ENCODE assay signal across 18 cellular contexts in the genomic region with DNA sequence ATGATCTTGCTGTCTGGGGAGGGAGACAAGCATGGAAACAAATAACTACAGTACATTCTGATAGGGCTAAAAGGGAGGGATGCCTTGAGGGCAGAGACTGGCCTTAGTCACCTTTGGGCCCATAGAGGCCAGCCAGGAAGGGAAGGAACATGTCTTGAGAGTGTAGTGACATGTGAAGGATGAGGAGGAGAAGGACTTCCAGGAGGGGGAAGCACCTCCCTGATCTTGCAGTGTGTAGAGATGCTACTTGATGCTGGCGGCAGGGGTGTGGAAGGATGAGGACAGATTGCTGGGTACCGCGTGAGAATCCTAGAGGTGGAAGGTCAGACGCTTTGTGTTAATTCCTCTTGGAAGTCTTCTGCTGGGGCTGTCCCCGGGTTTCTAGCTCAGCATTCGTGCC. TPM values are rescaled to one million over a fixed set of nuclear protein-coding genes. Genes with fewer than 3 reads are reported as not detected.
DNase-seq lines count a peak whose midpoint lies in the region; ATAC-seq and TF ChIP-seq lines count a peak whose summit lies in the region.
"Had no signal": no experiment of that assay in that cellular context is flagged by ENCODE, and none has a peak within 500 bp of the region (broad histone marks: within the 10 kb centered on the region; RNA-seq: fewer than 3 reads in every experiment).

No MANE protein-coding gene starts in this region.

- peaks cover 67% of the 10 kb centered on the region for H3K4me1 Mint-ChIP-seq in activated T-helper 1 cell treated with anti-CD3 and anti-CD28 coated beads, Interleukin-12 subunit alpha, Interleukin-12 subunit beta, Interleukin-2, Interleukin-4 antibody, amounts not matched to agents 30 ng/mL and 10 ng/mL and 1 ng/mL, durations not matched to agents 14 hours and 24 hours and 36 hours (ENCODE audit: low read depth)

- peak overlapping the region in 4 of 11 experiments; percentile 7 to 25 (median 12); a peak in 3 of 22 replicates for H3K9ac ChIP-seq in BLaER1 treated with 17β-estradiol and CSF1 and Interleukin-3, amounts not matched to agents 10 nM and 100 nM
- no peak overlapping the region for H3K9ac ChIP-seq in DND-41 (ENCODE audit: low read depth, low read length)
- H3K9ac ChIP-seq: SK-N-SH had no signal

- H3K27me3 Mint-ChIP-seq in activated T-helper 1 cell treated with anti-CD3 and anti-CD28 coated beads, Interleukin-12 subunit alpha, Interleukin-12 subunit beta, Interleukin-2, Interleukin-4 antibody, amounts not matched to agents 30 ng/mL and 10 ng/mL and 1 ng/mL, durations not matched to agents 14 hours and 24 hours and 36 hours (ENCODE audit: insufficient read depth) = peaks cover 2% of the 10 kb centered on the region

- DNase-seq in DND-41 (no peak), foreskin keratinocyte (no peak), NCI-H345 (lab: John Stamatoyannopoulos, UW) (no peak), MG63 (no peak), foreskin fibroblast (no peak)
- no peak for DNase-seq in activated T-helper 1 cell treated with anti-CD3 and anti-CD28 coated beads, Interleukin-12 subunit alpha, Interleukin-12 subunit beta, Interleukin-2, Interleukin-4 antibody, amounts not matched to agents 30 ng/mL and 10 ng/mL and 1 ng/mL, durations not matched to agents 14 hours and 24 hours and 36 hours (ENCODE audit: low spot score)
- DNase-seq: activated CD4-positive, alpha-beta memory T cell treated with anti-CD3 and anti-CD28 coated beads, Interleukin-2, amount 10 ng/mL, durations not matched to agents 7 days and 5 days; AML-193; body of pancreas; DMS153; NCI-H2029 treated with DMSO at 0.1 percent for 48 hours; NCI-H748 treated with DMSO at 0.1 percent for 48 hours; Peyer's patch; sigmoid colon; SK-N-SH had no signal

- H3K4me2 ChIP-seq in BLaER1 treated with 17β-estradiol and CSF1 and Interleukin-3, amounts not matched to agents 10 nM and 100 nM = peak overlapping the region; percentile 25 to 100 (median 97); a peak in 21 of 22 replicates
- no peak overlapping the region for H3K4me2 ChIP-seq in DND-41 (ENCODE audit: insufficient read depth, low read length)
- H3K4me2 ChIP-seq: SK-N-SH had no signal

- intact Hi-C loops in activated T-helper 1 cell treated with anti-CD3 and anti-CD28 coated beads, Interleukin-12 subunit alpha, Interleukin-12 subunit beta, Interleukin-2, Interleukin-4 antibody, amounts not matched to agents 30 ng/mL and 10 ng/mL and 1 ng/mL, durations not matched to agents 14 hours and 24 hours and 36 hours (cut with micrococcal nuclease) = no loop called here

- no peaks in the 10 kb centered on the region for H3K9me3 ChIP-seq in BLaER1 treated with 17β-estradiol and CSF1 and Interleukin-3, amounts not matched to agents 10 nM and 100 nM (replicated peaks in 1 of 11)
- H3K9me3 ChIP-seq in DND-41 (ENCODE audit: insufficient read depth, low read length, severe bottlenecking) (no peaks in the 10 kb centered on the region), MG63 (no peaks in the 10 kb centered on the region)
- H3K9me3 ChIP-seq: body of pancreas, Peyer's patch, sigmoid colon, SK-N-SH, thoracic aorta had no signal

- H4K20me1 ChIP-seq in BLaER1 treated with 17β-estradiol and CSF1 and Interleukin-3, amounts not matched to agents 10 nM and 100 nM = peaks cover 100% of the 10 kb centered on the region in 11 experiments
- H4K20me1 ChIP-seq in DND-41 (ENCODE audit: insufficient read depth, low read length) = peaks cover 94% of the 10 kb centered on the region

- peaks cover 24 to 68% (median 61%) of the 10 kb centered on the region in 11 experiments for H3K36me3 ChIP-seq in BLaER1 treated with 17β-estradiol and CSF1 and Interleukin-3, amounts not matched to agents 10 nM and 100 nM
- peaks cover 47% of the 10 kb centered on the region for H3K36me3 ChIP-seq in DND-41 (ENCODE audit: insufficient read depth, low read length)
- H3K36me3 ChIP-seq in MG63 = 0 out of 2 replicates have a peak, but pooled peaks cover 2% of the 10 kb centered on the region
- H3K36me3 ChIP-seq: Peyer's patch, sigmoid colon, thoracic aorta had no signal

- H3K4me1 ChIP-seq in BLaER1 treated with 17β-estradiol and CSF1 and Interleukin-3, amounts not matched to agents 10 nM and 100 nM = peaks cover 96 to 100% (median 99%) of the 10 kb centered on the region in 10 experiments
- H3K4me1 ChIP-seq in DND-41 (ENCODE audit: insufficient read depth, low read length) (peaks cover 25% of the 10 kb centered on the region), foreskin keratinocyte (peaks cover 19% of the 10 kb centered on the region)

- H2AFZ ChIP-seq in DND-41 (ENCODE audit: low read depth, low read length) = no peak overlapping the region

- H3K4me3 Mint-ChIP-seq in activated T-helper 1 cell treated with anti-CD3 and anti-CD28 coated beads, Interleukin-12 subunit alpha, Interleukin-12 subunit beta, Interleukin-2, Interleukin-4 antibody, amounts not matched to agents 30 ng/mL and 10 ng/mL and 1 ng/mL, durations not matched to agents 14 hours and 24 hours and 36 hours = no peak overlapping the region
- H3K4me3 Mint-ChIP-seq: activated CD4-positive, alpha-beta memory T cell treated with anti-CD3 and anti-CD28 coated beads, Interleukin-2, amount 10 ng/mL, durations not matched to agents 7 days and 5 days had no signal

- H3K36me3 Mint-ChIP-seq in activated T-helper 1 cell treated with anti-CD3 and anti-CD28 coated beads, Interleukin-12 subunit alpha, Interleukin-12 subunit beta, Interleukin-2, Interleukin-4 antibody, amounts not matched to agents 30 ng/mL and 10 ng/mL and 1 ng/mL, durations not matched to agents 14 hours and 24 hours and 36 hours (ENCODE audit: low read depth) = peaks cover 11% of the 10 kb centered on the region

- ATAC-seq in DND-41 (ENCODE audit: insufficient read depth, low read depth) = no peak
- ATAC-seq in foreskin keratinocyte = no peak
- no peak for ATAC-seq in HG02970 (IDR thresholded peaks at IDR 0.05; ENCODE audit: low FRiP score, unreplicated experiment)
- ATAC-seq: body of pancreas had no signal

- H3K4me3 ChIP-seq in BLaER1 treated with 17β-estradiol and CSF1 and Interleukin-3, amounts not matched to agents 10 nM and 100 nM = no peak overlapping the region
- no peak overlapping the region for H3K4me3 ChIP-seq in DND-41 (ENCODE audit: low read depth in 1 of 2, low read length in 2 of 2)
- no peak overlapping the region for H3K4me3 ChIP-seq in MG63
- no peak overlapping the region for H3K4me3 ChIP-seq in foreskin fibroblast (ENCODE audit: low read depth in 1 of 2, low read length in 2 of 2)
- H3K4me3 ChIP-seq: body of pancreas, Peyer's patch, sigmoid colon, thoracic aorta had no signal

- H3K27ac Mint-ChIP-seq in activated T-helper 1 cell treated with anti-CD3 and anti-CD28 coated beads, Interleukin-12 subunit alpha, Interleukin-12 subunit beta, Interleukin-2, Interleukin-4 antibody, amounts not matched to agents 30 ng/mL and 10 ng/mL and 1 ng/mL, durations not matched to agents 14 hours and 24 hours and 36 hours = peak overlapping the region; percentile 1
- H3K27ac Mint-ChIP-seq: activated CD4-positive, alpha-beta memory T cell treated with anti-CD3 and anti-CD28 coated beads, Interleukin-2, amount 10 ng/mL, durations not matched to agents 7 days and 5 days had no signal

- TF ChIP-seq CTCF in DND-41 (IDR thresholded peaks at IDR 0.05; ENCODE audit: borderline replicate concordance, extremely low read depth, low read length, poor library complexity, severe bottlenecking) (peak; percentile 17), foreskin keratinocyte (conservative IDR thresholded peaks at IDR 0.05) (peak; percentile 31), foreskin fibroblast (IDR thresholded peaks at IDR 0.05; ENCODE audit: low read depth, low read length) (no peak)

- peaks cover 91% of the 10 kb centered on the region for H3K79me2 ChIP-seq in DND-41 (ENCODE audit: insufficient read depth, low read length)

- H3K27ac ChIP-seq in BLaER1 treated with 17β-estradiol and CSF1 and Interleukin-3, amounts not matched to agents 10 nM and 100 nM = no peak overlapping the region
- H3K27ac ChIP-seq in DND-41 (ENCODE audit: low read length) (no peak overlapping the region), foreskin keratinocyte (no peak overlapping the region)
- H3K27ac ChIP-seq: body of pancreas, Peyer's patch, sigmoid colon, thoracic aorta had no signal

- no peaks in the 10 kb centered on the region for H3K9me3 Mint-ChIP-seq in activated T-helper 1 cell treated with anti-CD3 and anti-CD28 coated beads, Interleukin-12 subunit alpha, Interleukin-12 subunit beta, Interleukin-2, Interleukin-4 antibody, amounts not matched to agents 30 ng/mL and 10 ng/mL and 1 ng/mL, durations not matched to agents 14 hours and 24 hours and 36 hours
- H3K9me3 Mint-ChIP-seq: activated CD4-positive, alpha-beta memory T cell treated with anti-CD3 and anti-CD28 coated beads, Interleukin-2, amount 10 ng/mL, durations not matched to agents 7 days and 5 days had no signal

- no peaks in the 10 kb centered on the region for H3K27me3 ChIP-seq in BLaER1 treated with 17β-estradiol and CSF1 and Interleukin-3, amounts not matched to agents 10 nM and 100 nM
- H3K27me3 ChIP-seq in DND-41 (ENCODE audit: insufficient read depth, low read length, poor library complexity) (no peaks in the 10 kb centered on the region), foreskin keratinocyte (no peaks in the 10 kb centered on the region), MG63 (no peaks in the 10 kb centered on the region)
- H3K27me3 ChIP-seq: body of pancreas, Peyer's patch, sigmoid colon had no signal

RNA-seq across cellular contexts. Expression of a gene that starts 13.1 kb away (rescaled TPM):
- 19.2 and 20.5 TPM in 2 replicates for total RNA-seq in activated T-helper 1 cell treated with anti-CD3 and anti-CD28 coated beads, Interleukin-12 subunit alpha, Interleukin-12 subunit beta, Interleukin-2, Interleukin-4 antibody, amounts not matched to agents 30 ng/mL and 10 ng/mL and 1 ng/mL, durations not matched to agents 14 hours and 24 hours and 36 hours
- total RNA-seq in foreskin keratinocyte = 5.2 and 5.5 TPM in 2 replicates
- 0.76 and 0.85 TPM in 2 replicates for polyA plus RNA-seq in foreskin keratinocyte
- 1.6 and 2.1 TPM in 2 replicates for total RNA-seq in MG63 (2014; rRNA removed; shearing (Covaris generic); ENCODE audit: low replicate concordance)
